28 cellular contexts compared by ENCODE assay signal in genomic region chrX:96407981-96408380, GRCh38.
A peak's percentile ranks its signal among the peaks of the same experiment; 100 is the strongest.
DNase-seq lines count a peak whose midpoint lies in the region; ATAC-seq and TF ChIP-seq lines count a peak whose summit lies in the region.
"Had no signal": no experiment of that assay in that cellular context is flagged by ENCODE, and none has a peak within 500 bp of the region (broad histone marks: within the 10 kb centered on the region; RNA-seq: fewer than 3 reads in every experiment).

No MANE protein-coding gene starts in this region.

- H3K27me3 ChIP-seq in SK-N-SH (ENCODE audit: insufficient read depth) (no peaks in the 10 kb centered on the region; the same call in 1 of the 2 replicates), hepatocyte (no peaks in the 10 kb centered on the region)
- no peaks in the 10 kb centered on the region for H3K27me3 ChIP-seq in naive thymus-derived CD4-positive, alpha-beta T cell (ENCODE audit: control insufficient read depth in 2 of 2, insufficient read depth in 2 of 2, low read length in 2 of 2)

- no peaks in the 10 kb centered on the region for H3F3A ChIP-seq in SK-N-SH (replicated peaks; ENCODE audit: insufficient read depth)

- H3K27me3 Mint-ChIP-seq in progenitor cell of endocrine pancreas, result no peaks in the 10 kb centered on the region
- H3K27me3 Mint-ChIP-seq in naive thymus-derived CD4-positive, alpha-beta T cell, result peaks cover 0 to 7% (median 0%) of the 10 kb centered on the region in 5 donors
- H3K27me3 Mint-ChIP-seq: stimulated activated naive CD8-positive, alpha-beta T cell treated with anti-CD3 and anti-CD28 coated beads, Interleukin-15, Interleukin-2, amounts not matched to agents 100 ng/mL and 50 ng/mL, for 24 hours; type B pancreatic cell had no signal

- H3K79me2 ChIP-seq in SK-N-SH (ENCODE audit: insufficient read depth) (no peaks in the 10 kb centered on the region), hepatocyte (no peaks in the 10 kb centered on the region)

- no peaks in the 10 kb centered on the region for H3K36me3 Mint-ChIP-seq in progenitor cell of endocrine pancreas (ENCODE audit: insufficient read depth)
- no peaks in the 10 kb centered on the region for H3K36me3 Mint-ChIP-seq in naive thymus-derived CD4-positive, alpha-beta T cell
- H3K36me3 Mint-ChIP-seq: activated naive CD8-positive, alpha-beta T cell treated with anti-CD3 and anti-CD28 coated beads for 36 hours; immature natural killer cell; naive B cell; type B pancreatic cell had no signal

- H3K9me3 Mint-ChIP-seq in progenitor cell of endocrine pancreas (ENCODE audit: low read depth), result no peaks in the 10 kb centered on the region
- H3K9me3 Mint-ChIP-seq in naive thymus-derived CD4-positive, alpha-beta T cell, result no peaks in the 10 kb centered on the region
- H3K9me3 Mint-ChIP-seq: activated naive CD8-positive, alpha-beta T cell treated with anti-CD3 and anti-CD28 coated beads for 36 hours; stimulated activated naive CD8-positive, alpha-beta T cell treated with anti-CD3 and anti-CD28 coated beads, Interleukin-15, Interleukin-2, amounts not matched to agents 100 ng/mL and 50 ng/mL, for 24 hours had no signal

- TF ChIP-seq CTCF in SK-N-SH (IDR thresholded peaks at IDR 0.05) (no peak), hepatocyte (IDR thresholded peaks at IDR 0.05; ENCODE audit: poor library complexity) (no peak), progenitor cell of endocrine pancreas (IDR thresholded peaks at IDR 0.05; ENCODE audit: unreplicated experiment) (no peak), RWPE1 (conservative IDR thresholded peaks at IDR 0.05; ENCODE audit: low read depth) (no peak)

- intact Hi-C loops in naive thymus-derived CD4-positive, alpha-beta T cell (cut with micrococcal nuclease), result no loop called here

- TF ChIP-seq EP300 in SK-N-SH (IDR thresholded peaks at IDR 0.05; ENCODE audit: borderline replicate concordance in 1 of 2, low read depth in 1 of 2, low read length in 1 of 2), result no peak

- no peaks in the 10 kb centered on the region for H3K9me2 ChIP-seq in SK-N-SH
- H3K9me2 ChIP-seq in hepatocyte (replicated peaks; ENCODE audit: insufficient read depth), result no peaks in the 10 kb centered on the region

- peak overlapping the region; percentile 56 for H2AFZ ChIP-seq in SK-N-SH (ENCODE audit: low read depth)
- no peak overlapping the region for H2AFZ ChIP-seq in hepatocyte

- 33% methylated on average over 2 of the region's 2 CpGs for WGBS in SK-N-SH (ENCODE audit: low lambda C conversion rate)
- WGBS in hepatocyte (ENCODE audit: low lambda C conversion rate, missing lambda C conversion rate), result 67% methylated on average over 2 of the region's 2 CpGs

- no peak for ATAC-seq in SK-N-SH treated with all-trans-retinoic acid at 6 μM for 48 hours
- ATAC-seq in HG02623 (IDR thresholded peaks at IDR 0.05; ENCODE audit: unreplicated experiment), result no peak
- no peak for ATAC-seq in naive thymus-derived CD4-positive, alpha-beta T cell
- ATAC-seq: K562 had no signal

- H3K4me3 ChIP-seq in SK-N-SH (ENCODE audit: low read depth in 2 of 2, low read length in 1 of 2), result no peak overlapping the region
- H3K4me3 ChIP-seq in hepatocyte, result no peak overlapping the region
- no peak overlapping the region for H3K4me3 ChIP-seq in naive thymus-derived CD4-positive, alpha-beta T cell (ENCODE audit: low read length)
- H3K4me3 ChIP-seq: K562, skin epidermis had no signal

- H3K27ac Mint-ChIP-seq in progenitor cell of endocrine pancreas, result peak overlapping the region; percentile 66
- no peak overlapping the region for H3K27ac Mint-ChIP-seq in naive thymus-derived CD4-positive, alpha-beta T cell
- H3K27ac Mint-ChIP-seq: activated naive CD8-positive, alpha-beta T cell treated with anti-CD3 and anti-CD28 coated beads for 36 hours; B cell; H9; immature natural killer cell; naive B cell; stimulated activated naive CD8-positive, alpha-beta T cell treated with anti-CD3 and anti-CD28 coated beads, Interleukin-15, Interleukin-2, amounts not matched to agents 100 ng/mL and 50 ng/mL, for 24 hours had no signal

- H3K4me3 Mint-ChIP-seq in progenitor cell of endocrine pancreas (ENCODE audit: low read depth), result no peak overlapping the region
- H3K4me3 Mint-ChIP-seq in naive thymus-derived CD4-positive, alpha-beta T cell, result no peak overlapping the region
- H3K4me3 Mint-ChIP-seq: activated naive CD8-positive, alpha-beta T cell treated with anti-CD3 and anti-CD28 coated beads for 36 hours; B cell; H9; immature natural killer cell; naive B cell; stimulated activated naive CD8-positive, alpha-beta T cell treated with anti-CD3 and anti-CD28 coated beads, Interleukin-15, Interleukin-2, amounts not matched to agents 100 ng/mL and 50 ng/mL, for 24 hours; type B pancreatic cell had no signal

- H4K20me1 ChIP-seq in SK-N-SH (ENCODE audit: insufficient read depth) (no peaks in the 10 kb centered on the region), hepatocyte (ENCODE audit: insufficient read depth, poor library complexity, severe bottlenecking) (no peaks in the 10 kb centered on the region)

- CTCF ChIA-PET in SK-N-SH (lab: Yijun Ruan, JAX) (no interaction called here), RWPE1 (lab: Yijun Ruan, JAX) (interaction anchor here (0.6 kb wide), 1 partner anchor 26 kb away, joined by 6 read pairs; no protein-coding TSS in a partner anchor)
- CTCF ChIA-PET in naive thymus-derived CD4-positive, alpha-beta T cell (lab: Charles Lee), result no interaction called here

- H3K9ac ChIP-seq in SK-N-SH, result no peak overlapping the region

- H3K27ac ChIP-seq in SK-N-SH (ENCODE audit: low read depth in 2 of 2, low read length in 1 of 2) (peak overlapping the region in 1 of 2 experiments; percentile 16; a peak in 1 of 4 replicates), hepatocyte (peak overlapping the region; percentile 38), RWPE1 (no peak overlapping the region)
- H3K27ac ChIP-seq in naive thymus-derived CD4-positive, alpha-beta T cell (ENCODE audit: low read depth, low read length), result no peak overlapping the region

- H3K36me3 ChIP-seq in SK-N-SH (replicated peaks in 1 of 2; ENCODE audit: control insufficient read depth in 1 of 2, insufficient read depth in 2 of 2, low read length in 1 of 2) (no peaks in the 10 kb centered on the region), hepatocyte (replicated peaks; ENCODE audit: insufficient read depth, low read depth) (no peaks in the 10 kb centered on the region)
- no peaks in the 10 kb centered on the region for H3K36me3 ChIP-seq in naive thymus-derived CD4-positive, alpha-beta T cell (ENCODE audit: control insufficient read depth in 2 of 3, insufficient read depth in 3 of 3, low read length in 3 of 3)

- no peak for TF ChIP-seq RAD21 in SK-N-SH (IDR thresholded peaks at IDR 0.05; ENCODE audit: low read length)

- DNase-seq in SK-N-SH (no peak), hepatocyte (ENCODE audit: low spot score) (no peak), progenitor cell of endocrine pancreas (ENCODE audit: low spot score, unreplicated experiment) (no peak), RWPE1 (ENCODE audit: low spot score) (no peak), DMS153 treated with DMSO at 0.1 percent for 48 hours (lab: John Stamatoyannopoulos, UW; ENCODE audit: unreplicated experiment) (no peak)
- no peak for DNase-seq in naive thymus-derived CD4-positive, alpha-beta T cell
- DNase-seq: activated CD4-positive, alpha-beta T cell treated with anti-CD3 and anti-CD28 coated beads for 4 hours; activated effector memory CD4-positive, alpha-beta T cell treated with Interleukin-2 at 50 U/mL for 16 hours; activated naive CD8-positive, alpha-beta T cell treated with anti-CD3 and anti-CD28 coated beads for 36 hours; central memory CD4-positive, alpha-beta T cell; H9; hypothalamus; immature natural killer cell; mesendoderm; naive B cell; NCI-H1417; NCI-H2081; NCI-H345; NCI-H774; nucleus accumbens; T-helper 2 cell had no signal

- peaks cover 17% of the 10 kb centered on the region for H3K4me1 Mint-ChIP-seq in progenitor cell of endocrine pancreas (ENCODE audit: low read depth)
- no peaks in the 10 kb centered on the region for H3K4me1 Mint-ChIP-seq in naive thymus-derived CD4-positive, alpha-beta T cell
- H3K4me1 Mint-ChIP-seq: activated naive CD8-positive, alpha-beta T cell treated with anti-CD3 and anti-CD28 coated beads for 36 hours; B cell; immature natural killer cell; naive B cell had no signal

- H3K4me2 ChIP-seq in SK-N-SH (no peak overlapping the region), hepatocyte (no peak overlapping the region)

- no peaks in the 10 kb centered on the region; a peak in 1 of 4 replicates for H3K4me1 ChIP-seq in SK-N-SH (ENCODE audit: control insufficient read depth in 1 of 2, insufficient read depth in 2 of 2, low read depth in 1 of 2, low read length in 1 of 2)
- peaks cover 11% of the 10 kb centered on the region for H3K4me1 ChIP-seq in hepatocyte (ENCODE audit: insufficient read depth)
- no peaks in the 10 kb centered on the region for H3K4me1 ChIP-seq in naive thymus-derived CD4-positive, alpha-beta T cell (ENCODE audit: control insufficient read depth in 2 of 2, insufficient read depth in 2 of 2, low read length in 2 of 2)

- H3K9me3 ChIP-seq in SK-N-SH (no peaks in the 10 kb centered on the region), hepatocyte (ENCODE audit: low read depth) (no peaks in the 10 kb centered on the region)
- no peaks in the 10 kb centered on the region for H3K9me3 ChIP-seq in naive thymus-derived CD4-positive, alpha-beta T cell (ENCODE audit: control insufficient read depth in 2 of 3, low read length in 3 of 3)

- POLR2A ChIA-PET in SK-N-SH (lab: Yijun Ruan, JAX), result no interaction called here
- POLR2A ChIA-PET in RWPE1 (lab: Yijun Ruan, JAX; ENCODE audit: low non-redundant PET), result no interaction called here
- POLR2A ChIA-PET in naive thymus-derived CD4-positive, alpha-beta T cell (lab: Charles Lee), result no interaction called here

TF ChIP-seq in SK-N-SH, 30 proteins besides CTCF, POLR2A, EP300 and RAD21:
- TF ChIP-seq NFIC (IDR thresholded peaks at IDR 0.05; ENCODE audit: borderline replicate concordance), result no peak
- no peak for TF ChIP-seq RXRA (IDR thresholded peaks at IDR 0.05; ENCODE audit: borderline replicate concordance, low read depth)
- no peak for TF ChIP-seq TAF1 (IDR thresholded peaks at IDR 0.05; ENCODE audit: borderline replicate concordance, low read depth, low read length)
- TF ChIP-seq NRF1 (IDR thresholded peaks at IDR 0.05; ENCODE audit: low read depth, low read length), result no peak
- TF ChIP-seq FOXJ3 (CRISPR knock-in tag; IDR thresholded peaks at IDR 0.05), result no peak
- TF ChIP-seq GABPA (IDR thresholded peaks at IDR 0.05; ENCODE audit: low read depth), result no peak
- TF ChIP-seq FOXM1 (IDR thresholded peaks at IDR 0.05; ENCODE audit: low read depth), result no peak
